Comparison of ENCODE assay signal across 20 cellular contexts in genomic region chr15:65767895-65768294, GRCh38. TPM values are rescaled to one million over a fixed set of nuclear protein-coding genes. Genes with fewer than 3 reads are reported as not detected.
A peak's percentile ranks its signal among the peaks of the same experiment; 100 is the strongest.
DNase-seq lines count a peak whose midpoint lies in the region; ATAC-seq and TF ChIP-seq lines count a peak whose summit lies in the region.
"Had no signal": no experiment of that assay in that cellular context is flagged by ENCODE, and none has a peak within 500 bp of the region (broad histone marks: within the 10 kb centered on the region; RNA-seq: fewer than 3 reads in every experiment).

No MANE protein-coding gene starts in this region.

- H3K4me3 ChIP-seq in DOHH2 (ENCODE audit: low read length) (no peak overlapping the region), sigmoid colon (no peak overlapping the region)
- H3K4me3 ChIP-seq: esophagus squamous epithelium, right atrium auricular region, SK-N-MC, thoracic aorta had no signal

- H3K27me3 Mint-ChIP-seq in activated CD8-positive, alpha-beta memory T cell treated with anti-CD3 and anti-CD28 coated beads, Interleukin-2, amount 10 ng/mL, durations not matched to agents 7 days and 5 days, result no peaks in the 10 kb centered on the region
- H3K27me3 Mint-ChIP-seq in activated CD4-positive, alpha-beta memory T cell treated with anti-CD3 and anti-CD28 coated beads for 36 hours, result no peaks in the 10 kb centered on the region
- no peaks in the 10 kb centered on the region for H3K27me3 Mint-ChIP-seq in naive B cell

- no peaks in the 10 kb centered on the region for H3K9me3 Mint-ChIP-seq in activated CD8-positive, alpha-beta memory T cell treated with anti-CD3 and anti-CD28 coated beads, Interleukin-2, amount 10 ng/mL, durations not matched to agents 7 days and 5 days (ENCODE audit: low read depth)
- H3K9me3 Mint-ChIP-seq in activated CD4-positive, alpha-beta memory T cell treated with anti-CD3 and anti-CD28 coated beads for 36 hours, result no peaks in the 10 kb centered on the region
- H3K9me3 Mint-ChIP-seq in naive B cell, result peaks cover 0 to 2% (median 0%) of the 10 kb centered on the region in 7 donors
- H3K9me3 Mint-ChIP-seq: WTC11 had no signal

- H3K27me3 ChIP-seq in DOHH2 (ENCODE audit: control insufficient read depth, low read length) (no peaks in the 10 kb centered on the region), sigmoid colon (no peaks in the 10 kb centered on the region)
- H3K27me3 ChIP-seq: brain microvascular endothelial cell, esophagus squamous epithelium, right atrium auricular region had no signal

- CTCF ChIA-PET in activated CD8-positive, alpha-beta memory T cell treated with anti-CD3 and anti-CD28 coated beads, Interleukin-2, amount 10 ng/mL, durations not matched to agents 7 days and 5 days (lab: Charles Lee), result interaction anchor here (0.6 kb wide), 1 partner anchor 88 kb away, joined by 3 read pairs; no protein-coding TSS in a partner anchor
- CTCF ChIA-PET in activated CD4-positive, alpha-beta memory T cell treated with anti-CD3 and anti-CD28 coated beads for 36 hours (lab: Charles Lee), result interaction anchor here (2.2 kb wide), 1 partner anchor 94 kb away, joined by 5 read pairs; no protein-coding TSS in a partner anchor

- TF ChIP-seq POLR2A in sigmoid colon (IDR thresholded peaks at IDR 0.05), result no peak

- peak; percentile 76 for ATAC-seq in activated CD8-positive, alpha-beta memory T cell treated with anti-CD3 and anti-CD28 coated beads, Interleukin-2, amount 10 ng/mL, durations not matched to agents 7 days and 5 days
- ATAC-seq in naive B cell (ENCODE audit: low read depth in 2 of 2) (peak in 1 of 2 donors; percentile 26), GM19351 (IDR thresholded peaks at IDR 0.05; ENCODE audit: unreplicated experiment) (no peak)
- ATAC-seq: WTC11 had no signal

- no peak for TF ChIP-seq EP300 in sigmoid colon (IDR thresholded peaks at IDR 0.05)

- WGBS in sigmoid colon, 2 donors, result 89 to 94% methylated on average over 8 of the region's 8 CpGs

- H3K36me3 ChIP-seq in DOHH2 (ENCODE audit: control insufficient read depth, low read length) (peaks cover 41% of the 10 kb centered on the region), sigmoid colon (no peaks in the 10 kb centered on the region)
- H3K36me3 ChIP-seq: brain microvascular endothelial cell, esophagus squamous epithelium, right atrium auricular region, thoracic aorta had no signal

- H3K36me3 Mint-ChIP-seq in activated CD8-positive, alpha-beta memory T cell treated with anti-CD3 and anti-CD28 coated beads, Interleukin-2, amount 10 ng/mL, durations not matched to agents 7 days and 5 days, result peaks cover 38% of the 10 kb centered on the region
- peaks cover 18% of the 10 kb centered on the region for H3K36me3 Mint-ChIP-seq in activated CD4-positive, alpha-beta memory T cell treated with anti-CD3 and anti-CD28 coated beads for 36 hours
- H3K36me3 Mint-ChIP-seq in naive B cell, result peaks cover 11 to 12% of the 10 kb centered on the region in 2 donors
- H3K36me3 Mint-ChIP-seq: WTC11 had no signal

- POLR2A ChIA-PET in activated CD4-positive, alpha-beta memory T cell treated with anti-CD3 and anti-CD28 coated beads for 36 hours (lab: Charles Lee), result no interaction called here

- H3K4me1 Mint-ChIP-seq in activated CD8-positive, alpha-beta memory T cell treated with anti-CD3 and anti-CD28 coated beads, Interleukin-2, amount 10 ng/mL, durations not matched to agents 7 days and 5 days, result peaks cover 44% of the 10 kb centered on the region
- H3K4me1 Mint-ChIP-seq in activated CD4-positive, alpha-beta memory T cell treated with anti-CD3 and anti-CD28 coated beads for 36 hours (ENCODE audit: low read depth), result peaks cover 52% of the 10 kb centered on the region
- H3K4me1 Mint-ChIP-seq in naive B cell, result peaks cover 49 to 80% (median 55%) of the 10 kb centered on the region in 3 donors

- peaks cover 100% of the 10 kb centered on the region for H3K4me1 ChIP-seq in DOHH2 (ENCODE audit: control insufficient read depth, low read length)
- H3K4me1 ChIP-seq in sigmoid colon, result peaks cover 0 to 46% (median 33%) of the 10 kb centered on the region in 4 donors

- H3K4me3 Mint-ChIP-seq in activated CD8-positive, alpha-beta memory T cell treated with anti-CD3 and anti-CD28 coated beads, Interleukin-2, amount 10 ng/mL, durations not matched to agents 7 days and 5 days, result no peak overlapping the region
- no peak overlapping the region for H3K4me3 Mint-ChIP-seq in activated CD4-positive, alpha-beta memory T cell treated with anti-CD3 and anti-CD28 coated beads for 36 hours
- peak overlapping the region in 1 of 8 donors; percentile 15 for H3K4me3 Mint-ChIP-seq in naive B cell
- H3K4me3 Mint-ChIP-seq: WTC11 had no signal

- DNase-seq in activated CD8-positive, alpha-beta memory T cell treated with anti-CD3 and anti-CD28 coated beads, Interleukin-2, amount 10 ng/mL, durations not matched to agents 7 days and 5 days, result peak; percentile 66
- DNase-seq in activated CD8-positive, alpha-beta memory T cell treated with anti-CD3 and anti-CD28 coated beads, Interleukin-2, amount 50 U/mL, for 48 hours, result no peak
- DNase-seq in activated CD4-positive, alpha-beta memory T cell treated with anti-CD3 and anti-CD28 coated beads for 36 hours, result peak; percentile 56
- DNase-seq in naive B cell, result no peak
- no peak for DNase-seq in sigmoid colon
- DNase-seq in DMS153 treated with DMSO at 0.1 percent for 48 hours (lab: John Stamatoyannopoulos, UW; ENCODE audit: unreplicated experiment), result no peak
- DNase-seq: brain microvascular endothelial cell, C1 segment of cervical spinal cord, esophagus squamous epithelium, kidney glomerular epithelial cell, NCI-H1092 treated with DMSO at 0.1 percent for 48 hours, NCI-H2029 treated with DMSO at 0.1 percent for 48 hours, NCI-H446 treated with DMSO at 0.1 percent for 48 hours, T-helper 9 cell had no signal

- H3K9me3 ChIP-seq in DOHH2 (ENCODE audit: control insufficient read depth, insufficient read depth, low read length) (no peaks in the 10 kb centered on the region), sigmoid colon (no peaks in the 10 kb centered on the region)
- H3K9me3 ChIP-seq: esophagus squamous epithelium, right atrium auricular region, thoracic aorta had no signal

- H3K9me2 ChIP-seq in DOHH2 (replicated peaks; ENCODE audit: control insufficient read depth, low read length), result no peaks in the 10 kb centered on the region

- no peak overlapping the region for H3K27ac Mint-ChIP-seq in activated CD8-positive, alpha-beta memory T cell treated with anti-CD3 and anti-CD28 coated beads, Interleukin-2, amount 10 ng/mL, durations not matched to agents 7 days and 5 days
- H3K27ac Mint-ChIP-seq in activated CD4-positive, alpha-beta memory T cell treated with anti-CD3 and anti-CD28 coated beads for 36 hours, result peak overlapping the region; percentile 28
- H3K27ac Mint-ChIP-seq in naive B cell, result peak overlapping the region; percentile 43 to 93 (median 78)
- H3K27ac Mint-ChIP-seq: WTC11 had no signal

- peak overlapping the region; percentile 54 for H3K4me2 ChIP-seq in DOHH2 (ENCODE audit: low read length)

- H3F3A ChIP-seq in DOHH2 (ENCODE audit: control insufficient read depth, insufficient read depth), result peaks cover 42% of the 10 kb centered on the region

- intact Hi-C loops in activated CD4-positive, alpha-beta memory T cell treated with anti-CD3 and anti-CD28 coated beads for 36 hours (cut with micrococcal nuclease), result no loop called here
- intact Hi-C loops in sigmoid colon (cut with DNase I), result no loop called here

- TF ChIP-seq CTCF in DOHH2 (IDR thresholded peaks at IDR 0.05; ENCODE audit: low read depth, low read length, poor library complexity, severe bottlenecking), result no peak
- no peak for TF ChIP-seq CTCF in sigmoid colon (IDR thresholded peaks at IDR 0.05)

- H3K79me2 ChIP-seq in DOHH2 (ENCODE audit: control insufficient read depth, low read length), result peaks cover 100% of the 10 kb centered on the region

- no peaks in the 10 kb centered on the region for H4K20me1 ChIP-seq in DOHH2 (ENCODE audit: control insufficient read depth, insufficient read depth, low read depth, low read length)

- H3K27ac ChIP-seq in DOHH2 (ENCODE audit: low read depth, low read length) (peak overlapping the region; percentile 46), sigmoid colon (peak overlapping the region in 1 of 4 donors; percentile 42)
- H3K27ac ChIP-seq: brain microvascular endothelial cell, esophagus squamous epithelium, right atrium auricular region, SK-N-MC, thoracic aorta had no signal

RNA-seq across cellular contexts. Expression of gene DENND4A, which starts 24.2 kb away (rescaled TPM):
- 10 to 100 TPM; 47.3 to 52.0 TPM for total RNA-seq in activated CD8-positive, alpha-beta memory T cell treated with anti-CD3 and anti-CD28 coated beads, Interleukin-2, amount 10 ng/mL, durations not matched to agents 7 days and 5 days
- total RNA-seq in activated CD4-positive, alpha-beta memory T cell treated with anti-CD3 and anti-CD28 coated beads for 36 hours, result 10 to 100 TPM; 39.9 to 41.3 TPM
- 10 to 100 TPM; 18.3 to 38.9 (median 26.8) TPM for polyA plus RNA-seq in naive B cell (ENCODE audit: low read depth in 6 of 6)
- total RNA-seq in sigmoid colon, result 10 to 100 TPM; 29.3 to 46.1 (median 43.9) TPM
- polyA plus RNA-seq in sigmoid colon, result 10 to 100 TPM in 1 of 3 donors, 1 to 10 TPM in 2; 2.4 to 10.5 (median 4.9) TPM

Comparison
In these comparisons a context has a peak if more than half of its experiments do, and no peak if none do; other contexts are left out.
1. DNase-seq: peak in activated CD8-positive, alpha-beta memory T cell treated with anti-CD3 and anti-CD28 coated beads, Interleukin-2, amount 10 ng/mL, durations not matched to agents 7 days and 5 days (single experiment) and activated CD4-positive, alpha-beta memory T cell treated with anti-CD3 and anti-CD28 coated beads for 36 hours (single experiment); none in activated CD8-positive, alpha-beta memory T cell treated with anti-CD3 and anti-CD28 coated beads, Interleukin-2, amount 50 U/mL, for 48 hours (single experiment), naive B cell (single experiment), sigmoid colon (single experiment) and DMS153 treated with DMSO at 0.1 percent for 48 hours (single experiment).